1 cellular context compared by ENCODE assay signal in the genomic region with DNA sequence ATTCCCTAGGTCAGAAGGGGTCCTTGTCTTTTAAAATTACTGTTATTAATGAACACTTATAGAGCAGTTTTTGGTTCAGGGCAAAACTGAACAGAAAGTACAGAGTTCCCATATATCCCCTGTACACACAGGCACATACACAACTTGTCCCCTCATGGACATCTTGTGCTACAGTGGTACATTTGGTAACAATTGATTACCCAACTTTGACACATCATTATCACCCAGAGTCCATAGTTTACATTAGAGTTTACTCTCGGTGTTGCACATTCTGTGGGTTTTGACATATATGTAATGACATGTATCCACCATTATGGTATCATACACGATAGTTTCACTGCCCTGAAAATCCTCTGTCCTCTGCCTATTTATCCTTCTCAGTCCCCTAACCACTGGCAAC.
TF ChIP-seq lines count a peak whose summit lies in the region.

No MANE protein-coding gene starts in this region.

TF ChIP-seq in GM12878, 131 proteins besides CTCF, POLR2A, EP300 and RAD21:
- TF ChIP-seq MTA3 (IDR thresholded peaks at IDR 0.05; ENCODE audit: borderline replicate concordance, low read length) (no peak), POLR2AphosphoS5 (IDR thresholded peaks at IDR 0.05; ENCODE audit: low read length) (no peak), SMARCA5 (IDR thresholded peaks at IDR 0.05) (no peak), RB1 (IDR thresholded peaks at IDR 0.05; ENCODE audit: borderline replicate concordance) (no peak), NR2F1 (conservative IDR thresholded peaks at IDR 0.05) (no peak), SIN3A (IDR thresholded peaks at IDR 0.05; ENCODE audit: low read depth, low read length) (no peak), TARDBP (IDR thresholded peaks at IDR 0.05; ENCODE audit: borderline replicate concordance) (no peak)
- TF ChIP-seq, protein P1, sequence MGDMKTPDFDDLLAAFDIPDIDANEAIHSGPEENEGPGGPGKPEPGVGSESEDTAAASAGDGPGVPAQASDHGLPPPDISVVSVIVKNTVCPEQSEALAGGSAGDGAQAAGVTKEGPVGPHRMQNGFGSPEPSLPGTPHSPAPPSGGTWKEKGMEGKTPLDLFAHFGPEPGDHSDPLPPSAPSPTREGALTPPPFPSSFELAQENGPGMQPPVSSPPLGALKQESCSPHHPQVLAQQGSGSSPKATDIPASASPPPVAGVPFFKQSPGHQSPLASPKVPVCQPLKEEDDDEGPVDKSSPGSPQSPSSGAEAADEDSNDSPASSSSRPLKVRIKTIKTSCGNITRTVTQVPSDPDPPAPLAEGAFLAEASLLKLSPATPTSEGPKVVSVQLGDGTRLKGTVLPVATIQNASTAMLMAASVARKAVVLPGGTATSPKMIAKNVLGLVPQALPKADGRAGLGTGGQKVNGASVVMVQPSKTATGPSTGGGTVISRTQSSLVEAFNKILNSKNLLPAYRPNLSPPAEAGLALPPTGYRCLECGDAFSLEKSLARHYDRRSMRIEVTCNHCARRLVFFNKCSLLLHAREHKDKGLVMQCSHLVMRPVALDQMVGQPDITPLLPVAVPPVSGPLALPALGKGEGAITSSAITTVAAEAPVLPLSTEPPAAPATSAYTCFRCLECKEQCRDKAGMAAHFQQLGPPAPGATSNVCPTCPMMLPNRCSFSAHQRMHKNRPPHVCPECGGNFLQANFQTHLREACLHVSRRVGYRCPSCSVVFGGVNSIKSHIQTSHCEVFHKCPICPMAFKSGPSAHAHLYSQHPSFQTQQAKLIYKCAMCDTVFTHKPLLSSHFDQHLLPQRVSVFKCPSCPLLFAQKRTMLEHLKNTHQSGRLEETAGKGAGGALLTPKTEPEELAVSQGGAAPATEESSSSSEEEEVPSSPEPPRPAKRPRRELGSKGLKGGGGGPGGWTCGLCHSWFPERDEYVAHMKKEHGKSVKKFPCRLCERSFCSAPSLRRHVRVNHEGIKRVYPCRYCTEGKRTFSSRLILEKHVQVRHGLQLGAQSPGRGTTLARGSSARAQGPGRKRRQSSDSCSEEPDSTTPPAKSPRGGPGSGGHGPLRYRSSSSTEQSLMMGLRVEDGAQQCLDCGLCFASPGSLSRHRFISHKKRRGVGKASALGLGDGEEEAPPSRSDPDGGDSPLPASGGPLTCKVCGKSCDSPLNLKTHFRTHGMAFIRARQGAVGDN (IDR thresholded peaks at IDR 0.05): no peak
